17 cellular contexts compared by ENCODE assay signal in genomic region chr7:106896268-106896667, GRCh38. TPM values are rescaled to one million over a fixed set of nuclear protein-coding genes. Genes with fewer than 3 reads are reported as not detected.
DNase-seq lines count a peak whose midpoint lies in the region; ATAC-seq and TF ChIP-seq lines count a peak whose summit lies in the region.
"Had no signal": no experiment of that assay in that cellular context is flagged by ENCODE, and none has a peak within 500 bp of the region (broad histone marks: within the 10 kb centered on the region; RNA-seq: fewer than 3 reads in every experiment).

No MANE protein-coding gene starts in this region.

- H3K9me3 ChIP-seq in neutrophil, result no peaks in the 10 kb centered on the region
- no peaks in the 10 kb centered on the region for H3K9me3 ChIP-seq in esophagus squamous epithelium

- H3K4me1 Mint-ChIP-seq in CD14-positive monocyte (peaks cover 41% of the 10 kb centered on the region), activated B cell treated with CpG ODN at 0.5 μM for 24 hours (peaks cover 82% of the 10 kb centered on the region)

- H3K27ac ChIP-seq in neutrophil (peak overlapping the region; percentile 84), esophagus squamous epithelium (no peak overlapping the region)

- CTCF ChIA-PET in activated B cell treated with CpG ODN at 0.5 μM for 24 hours (lab: Charles Lee), result interaction anchor here (1.3 kb wide), 1 partner anchor 102 kb away, joined by 3 read pairs; no protein-coding TSS in a partner anchor

- H3K36me3 Mint-ChIP-seq in CD14-positive monocyte (peaks cover 72 to 92% of the 10 kb centered on the region in 2 donors), activated B cell treated with CpG ODN at 0.5 μM for 24 hours (ENCODE audit: low read depth) (peaks cover 77% of the 10 kb centered on the region)

- H3K4me3 Mint-ChIP-seq in CD14-positive monocyte, result no peak overlapping the region
- H3K4me3 Mint-ChIP-seq in activated B cell treated with CpG ODN at 0.5 μM for 24 hours, result no peak overlapping the region
- H3K4me3 Mint-ChIP-seq: T-helper 1 cell treated with Interleukin-12 subunit alpha and Interleukin-12 subunit beta and Interleukin-4 antibody, amounts not matched to agents 30 μg/mL and 1 μg/mL, for 36 hours had no signal

- H3K4me1 ChIP-seq in neutrophil (ENCODE audit: control insufficient read depth in 1 of 2, insufficient read depth in 1 of 2, low read depth in 1 of 2, low read length in 1 of 2) (peaks cover 53 to 63% of the 10 kb centered on the region in 2 experiments), esophagus squamous epithelium (no peaks in the 10 kb centered on the region)

- peak overlapping the region in 4 of 7 donors; percentile 21 to 51 (median 35) for H3K27ac Mint-ChIP-seq in CD14-positive monocyte
- peak overlapping the region; percentile 82 for H3K27ac Mint-ChIP-seq in activated B cell treated with CpG ODN at 0.5 μM for 24 hours
- H3K27ac Mint-ChIP-seq: T-helper 1 cell treated with Interleukin-12 subunit alpha and Interleukin-12 subunit beta and Interleukin-4 antibody, amounts not matched to agents 30 μg/mL and 1 μg/mL, for 36 hours had no signal

- intact Hi-C loops in CD14-positive monocyte (cut with micrococcal nuclease) (no loop called here), activated B cell treated with CpG ODN at 0.5 μM for 24 hours (cut with micrococcal nuclease) (no loop called here), esophagus squamous epithelium (cut with DNase I) (no loop called here)

- 80 to 91% methylated on average over 3 of the region's 3 CpGs for WGBS in esophagus squamous epithelium, 2 donors

- ATAC-seq in activated B cell treated with CpG ODN at 0.5 μM for 24 hours (ENCODE audit: low read depth), result no peak
- no peak for ATAC-seq in GM21723 (IDR thresholded peaks at IDR 0.05; ENCODE audit: unreplicated experiment)

- H3K27me3 ChIP-seq in neutrophil (no peaks in the 10 kb centered on the region), esophagus squamous epithelium (no peaks in the 10 kb centered on the region)
- H3K27me3 ChIP-seq: BLaER1 treated with 17β-estradiol and CSF1 and Interleukin-3, amounts not matched to agents 10 nM and 100 nM had no signal

- no peak for TF ChIP-seq POLR2A in esophagus squamous epithelium (IDR thresholded peaks at IDR 0.05)

- H3K4me3 ChIP-seq in neutrophil (ENCODE audit: low read depth in 1 of 2, low read length in 1 of 2) (no peak overlapping the region), esophagus squamous epithelium (no peak overlapping the region)
- H3K4me3 ChIP-seq: BLaER1 treated with 17β-estradiol and CSF1 and Interleukin-3, amounts not matched to agents 10 nM and 100 nM had no signal

- TF ChIP-seq CTCF in CD14-positive monocyte (IDR thresholded peaks at IDR 0.05) (no peak), activated B cell treated with CpG ODN at 0.5 μM for 24 hours (IDR thresholded peaks at IDR 0.05) (no peak), neutrophil (IDR thresholded peaks at IDR 0.05) (no peak), esophagus squamous epithelium (IDR thresholded peaks at IDR 0.05) (no peak)

- peaks cover 0 to 1% (median 1%) of the 10 kb centered on the region in 3 donors for H3K27me3 Mint-ChIP-seq in CD14-positive monocyte (ENCODE audit: low read depth in 3 of 3)
- H3K27me3 Mint-ChIP-seq in activated B cell treated with CpG ODN at 0.5 μM for 24 hours, result no peaks in the 10 kb centered on the region

- peaks cover 67% of the 10 kb centered on the region for H3K36me3 ChIP-seq in neutrophil
- H3K36me3 ChIP-seq in esophagus squamous epithelium, result no peaks in the 10 kb centered on the region

- H3K9me3 Mint-ChIP-seq in CD14-positive monocyte, result peaks cover 0 to 4% (median 3%) of the 10 kb centered on the region in 7 donors
- H3K9me3 Mint-ChIP-seq in activated B cell treated with CpG ODN at 0.5 μM for 24 hours, result peaks cover 4% of the 10 kb centered on the region

- POLR2A ChIA-PET in activated B cell treated with CpG ODN at 0.5 μM for 24 hours (lab: Charles Lee), result interaction anchor here (1.2 to 2.1 kb wide), 3 partner anchors 19 to 272 kb away, joined by 5 to 16 read pairs (median 15); partner anchors contain the start of genes HBP1 and PIK3CG

- DNase-seq in CD14-positive monocyte (ENCODE audit: low spot score), result no peak
- peak; percentile 51 for DNase-seq in NCI-H1436 (lab: John Stamatoyannopoulos, UW)
- DNase-seq in activated B cell treated with CpG ODN at 0.5 μM for 24 hours, result no peak
- DNase-seq in esophagus squamous epithelium (lab: John Stamatoyannopoulos, UW), result no peak
- DNase-seq in NCI-H748 (lab: John Stamatoyannopoulos, UW; ENCODE audit: unreplicated experiment), result no peak
- DNase-seq: DMS 273 treated with DMSO at 0.1 percent for 48 hours, EL, NCI-H1105 treated with DMSO at 0.1 percent for 48 hours, NCI-H2029 treated with DMSO at 0.1 percent for 48 hours, NCI-H510A, SHP77 treated with DMSO at 0.1 percent for 48 hours had no signal

RNA-seq across cellular contexts. Expression of gene PIK3CG, which starts 31.2 kb away (rescaled TPM):
- 10 to 100 TPM; 20.7 to 31.2 TPM for polyA plus RNA-seq in CD14-positive monocyte
- 62.0 and 63.6 TPM in 2 replicates for total RNA-seq in activated B cell treated with CpG ODN at 0.5 μM for 24 hours
- total RNA-seq in esophagus squamous epithelium, result 1 to 10 TPM; 1.3 to 6.1 (median 2.5) TPM
- total RNA-seq: H1, LHCN-M2 had no signal
- polyA plus RNA-seq: H1 had no signal
